Comparison of ENCODE assay signal across 1 cellular context in genomic region chr20:17960927-17961599, GRCh38.
A peak's percentile ranks its signal among the peaks of the same experiment; 100 is the strongest.
TF ChIP-seq lines count a peak whose summit lies in the region.

No MANE protein-coding gene starts in this region.

TF ChIP-seq in HepG2, 621 proteins besides CTCF, POLR2A, EP300 and RAD21 (continued from another document and continues in another):
- TF ChIP-seq ZNF276 (CRISPR knock-in tag; IDR thresholded peaks at IDR 0.05; ENCODE audit: low read depth) (no peak), U2AF1 (optimal IDR thresholded peaks at IDR 0.05; ENCODE audit: low read depth, low read length) (peak; percentile 67), FOXA3 (CRISPR knock-in tag; IDR thresholded peaks at IDR 0.05) (peak; percentile 57; the same call in 1 of the 2 replicates), MTA3 (CRISPR knock-in tag; IDR thresholded peaks at IDR 0.05) (no peak), KLF15 (CRISPR knock-in tag; IDR thresholded peaks at IDR 0.05; ENCODE audit: borderline replicate concordance) (no peak), LBX2 (CRISPR knock-in tag; IDR thresholded peaks at IDR 0.05; ENCODE audit: borderline replicate concordance) (no peak), HIC2 (CRISPR knock-in tag; IDR thresholded peaks at IDR 0.05; ENCODE audit: low read depth) (no peak), ZXDC (CRISPR knock-in tag; IDR thresholded peaks at IDR 0.05) (no peak), ZNF574 (CRISPR knock-in tag; IDR thresholded peaks at IDR 0.05) (peak; percentile 60; the same call in 1 of the 2 replicates), IRF2 (CRISPR knock-in tag; IDR thresholded peaks at IDR 0.05) (peak; percentile 73), ZNF317 (CRISPR knock-in tag; IDR thresholded peaks at IDR 0.05) (no peak), PCBP1 (IDR thresholded peaks at IDR 0.05; ENCODE audit: borderline replicate concordance, low read depth, low read length) (no peak), DRAP1 (CRISPR knock-in tag; IDR thresholded peaks at IDR 0.05) (peak; percentile 61), FOXP4 (CRISPR knock-in tag; IDR thresholded peaks at IDR 0.05) (peak; percentile 73), BORCS8-MEF2B (CRISPR knock-in tag; IDR thresholded peaks at IDR 0.05) (no peak), ZNF362 (CRISPR knock-in tag; IDR thresholded peaks at IDR 0.05; ENCODE audit: borderline replicate concordance) (peak; percentile 78; the same call in 1 of the 2 replicates), ZBTB43 (CRISPR knock-in tag; conservative IDR thresholded peaks at IDR 0.05) (peak; percentile 64; the same call in 1 of the 2 replicates), GATAD2A (CRISPR knock-in tag; IDR thresholded peaks at IDR 0.05) (peak; percentile 86), ZNF605 (CRISPR knock-in tag; IDR thresholded peaks at IDR 0.05) (peak; percentile 52; the same call in 1 of the 2 replicates), SAFB2 (CRISPR knock-in tag; IDR thresholded peaks at IDR 0.05; ENCODE audit: borderline replicate concordance, low read depth) (no peak), ZBTB37 (CRISPR knock-in tag; IDR thresholded peaks at IDR 0.05) (no peak), IRF1 (CRISPR knock-in tag; IDR thresholded peaks at IDR 0.05; ENCODE audit: low read depth) (no peak), ZFX (CRISPR knock-in tag; IDR thresholded peaks at IDR 0.05; ENCODE audit: low read depth) (no peak), ZNF724P (CRISPR knock-in tag; IDR thresholded peaks at IDR 0.05; ENCODE audit: borderline replicate concordance) (no peak), ZNF333 (CRISPR knock-in tag; IDR thresholded peaks at IDR 0.05; ENCODE audit: borderline replicate concordance) (no peak), ZNF12 (CRISPR knock-in tag; IDR thresholded peaks at IDR 0.05) (no peak; the same call in 1 of the 2 replicates), ZMAT3 (CRISPR knock-in tag; conservative IDR thresholded peaks at IDR 0.05) (no peak), ZNF367 (CRISPR knock-in tag; IDR thresholded peaks at IDR 0.05; ENCODE audit: borderline replicate concordance) (no peak), DMTF1 (CRISPR knock-in tag; IDR thresholded peaks at IDR 0.05) (no peak), ZNF569 (CRISPR knock-in tag; IDR thresholded peaks at IDR 0.05; ENCODE audit: borderline replicate concordance) (no peak), NCOA1 (CRISPR knock-in tag; IDR thresholded peaks at IDR 0.05) (no peak), ZNF430 (CRISPR knock-in tag; IDR thresholded peaks at IDR 0.05) (peak; percentile 62; the same call in 1 of the 2 replicates), ZNF770 (CRISPR knock-in tag; IDR thresholded peaks at IDR 0.05) (no peak), ZBTB42 (CRISPR knock-in tag; IDR thresholded peaks at IDR 0.05) (peak; percentile 20; the same call in 1 of the 2 replicates), HDAC2 (CRISPR knock-in tag; IDR thresholded peaks at IDR 0.05) (peak; percentile 88)
